Comparison of ENCODE assay signal across 13 cellular contexts in the genomic region with DNA sequence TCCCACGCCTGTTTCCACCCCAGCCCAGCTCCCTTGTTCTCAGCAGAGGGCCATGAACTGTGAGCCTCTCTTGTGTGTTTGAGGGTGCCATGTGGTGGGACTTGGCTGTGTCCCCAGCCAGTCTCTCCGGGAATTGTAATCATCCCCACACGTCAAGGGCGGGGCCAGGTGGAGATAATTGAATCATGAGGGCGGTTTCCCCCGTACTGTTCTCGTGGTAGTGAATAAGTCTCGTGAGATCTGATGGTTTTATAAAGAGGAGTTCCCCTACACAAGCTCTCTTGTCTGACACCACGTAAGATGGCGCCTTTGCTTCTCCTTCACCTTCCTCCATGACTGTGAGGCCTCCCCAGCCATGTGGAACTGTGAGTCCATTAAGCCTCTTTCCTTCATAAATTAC.
"Had no signal": no experiment of that assay in that cellular context is flagged by ENCODE, and none has a peak within 500 bp of the region (broad histone marks: within the 10 kb centered on the region; RNA-seq: fewer than 3 reads in every experiment).

No MANE protein-coding gene starts in this region.

- ATAC-seq: activated T-cell treated with anti-CD3 and anti-CD28 coated beads, Interleukin-2, amount 50 U/mL, for 72 hours; left cardiac atrium; natural killer cell; pancreas had no signal

- H3K27me3 ChIP-seq: pancreas had no signal

- H3K4me1 Mint-ChIP-seq: activated CD4-positive, alpha-beta memory T cell treated with anti-CD3 and anti-CD28 coated beads, Interleukin-2, amount 10 ng/mL, durations not matched to agents 7 days and 5 days; natural killer cell had no signal

- H3K4me3 Mint-ChIP-seq: activated CD4-positive, alpha-beta memory T cell treated with anti-CD3 and anti-CD28 coated beads, Interleukin-2, amount 10 ng/mL, durations not matched to agents 7 days and 5 days; activated T-cell treated with anti-CD3 and anti-CD28 coated beads, Interleukin-2, amount 50 U/mL, for 72 hours; dendritic cell treated with granulocyte-macrophage colony-stimulating factor and Interleukin-4, amounts not matched to agents 40 ng/mL and 50 ng/mL, for 4 days; natural killer cell had no signal

- H3K9me3 ChIP-seq: pancreas, stomach, thoracic aorta had no signal

- H3K9me3 Mint-ChIP-seq: activated CD4-positive, alpha-beta memory T cell treated with anti-CD3 and anti-CD28 coated beads, Interleukin-2, amount 10 ng/mL, durations not matched to agents 7 days and 5 days; activated T-cell treated with anti-CD3 and anti-CD28 coated beads, Interleukin-2, amount 50 U/mL, for 72 hours; dendritic cell treated with granulocyte-macrophage colony-stimulating factor and Interleukin-4, amounts not matched to agents 40 ng/mL and 50 ng/mL, for 4 days; natural killer cell had no signal

- H3K4me1 ChIP-seq: pancreas had no signal

- H3K36me3 ChIP-seq: pancreas, stomach, thoracic aorta had no signal

- H3K27ac ChIP-seq: pancreas, stomach, thoracic aorta had no signal

- H3K36me3 Mint-ChIP-seq: natural killer cell had no signal

- H3K4me3 ChIP-seq: pancreas, stomach, thoracic aorta had no signal

- DNase-seq: activated CD4-positive, alpha-beta memory T cell treated with anti-CD3 and anti-CD28 coated beads, Interleukin-2, amount 10 ng/mL, durations not matched to agents 7 days and 5 days; activated T-cell treated with anti-CD3 and anti-CD28 coated beads, Interleukin-2, amount 50 U/mL, for 72 hours; left cardiac atrium; mammary epithelial cell; natural killer cell; retina; stimulated activated CD4-positive, alpha-beta T cell treated with anti-CD3 and anti-CD28 coated beads, Interleukin-15, amount 100 ng/mL, for 24 hours; stimulated activated CD4-positive, alpha-beta T cell treated with anti-CD3 and anti-CD28 coated beads, Interleukin-4, amount 100 ng/mL, for 24 hours; stomach; T-helper 9 cell had no signal

- H3K27me3 Mint-ChIP-seq: dendritic cell treated with granulocyte-macrophage colony-stimulating factor and Interleukin-4, amounts not matched to agents 40 ng/mL and 50 ng/mL, for 4 days had no signal

- H3K27ac Mint-ChIP-seq: activated CD4-positive, alpha-beta memory T cell treated with anti-CD3 and anti-CD28 coated beads, Interleukin-2, amount 10 ng/mL, durations not matched to agents 7 days and 5 days; activated T-cell treated with anti-CD3 and anti-CD28 coated beads, Interleukin-2, amount 50 U/mL, for 72 hours; dendritic cell treated with granulocyte-macrophage colony-stimulating factor and Interleukin-4, amounts not matched to agents 40 ng/mL and 50 ng/mL, for 4 days; natural killer cell had no signal
